3 cellular contexts compared by ENCODE assay signal in the genomic region with DNA sequence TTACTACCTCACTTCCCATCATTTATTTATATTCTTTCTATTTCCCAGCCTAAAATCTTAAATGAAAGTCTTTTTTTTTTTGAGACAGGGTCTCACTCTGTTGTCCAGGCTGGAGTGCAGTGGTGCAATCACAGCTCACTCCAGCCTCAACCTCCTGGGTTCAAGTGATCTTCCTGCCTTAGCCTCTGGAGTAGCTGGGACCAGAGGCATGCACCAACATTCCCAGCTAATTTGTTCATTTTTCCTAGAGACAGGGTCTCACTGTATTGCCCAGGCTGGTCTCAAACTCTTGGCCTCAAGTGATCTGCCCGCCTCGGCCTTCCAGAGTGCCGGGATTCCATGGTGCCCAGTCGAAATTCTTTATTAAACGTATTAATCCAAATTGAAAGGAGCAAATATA. TPM values are rescaled to one million over a fixed set of nuclear protein-coding genes. Genes with fewer than 3 reads are reported as not detected.
"Had no signal": no experiment of that assay in that cellular context is flagged by ENCODE, and none has a peak within 500 bp of the region (broad histone marks: within the 10 kb centered on the region; RNA-seq: fewer than 3 reads in every experiment).

No MANE protein-coding gene starts in this region.

RNA-seq across cellular contexts. Expression of a gene that starts 7.4 kb away (rescaled TPM):
- total RNA-seq: HT-29, HT1080 had no signal
- polyA plus RNA-seq: IgD-negative memory B cell had no signal

RNA-seq across cellular contexts. Expression of a gene that starts 46.1 kb away (rescaled TPM):
- total RNA-seq: HT-29, HT1080 had no signal
